In the genomic region with DNA sequence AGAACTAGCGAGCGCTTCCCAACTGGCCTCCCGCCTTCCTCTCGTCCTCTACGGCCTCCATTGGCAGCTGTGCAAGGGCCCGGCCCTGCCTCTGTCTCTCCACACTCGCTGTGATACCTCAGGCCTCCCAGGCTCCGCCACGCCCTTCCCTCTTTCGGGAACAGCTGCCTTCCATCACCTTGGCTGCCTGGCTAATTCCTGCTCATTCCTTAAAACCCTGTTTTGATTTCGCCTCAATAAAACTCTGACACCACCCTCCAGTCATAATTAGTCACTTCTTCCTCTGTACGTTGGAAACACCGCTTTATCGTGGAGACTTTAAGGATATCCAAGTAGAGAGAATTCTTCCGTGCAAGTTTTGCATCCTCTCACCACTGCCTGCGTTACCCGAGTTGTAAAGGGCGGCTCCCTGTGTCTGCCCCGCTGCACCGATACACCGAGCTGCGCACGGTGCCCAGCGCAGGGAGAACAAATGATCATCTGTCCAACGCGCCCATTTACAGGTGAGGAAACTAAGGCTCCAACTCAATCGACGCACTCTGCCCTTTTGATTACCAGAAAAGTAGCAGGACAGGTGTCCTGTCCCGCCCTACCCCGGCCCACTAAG, we compare ENCODE assay signal across 2 cellular contexts.
TF ChIP-seq lines count a peak whose summit lies in the region.

No MANE protein-coding gene starts in this region.

TF ChIP-seq in A549, 52 proteins besides CTCF, POLR2A, EP300 and RAD21 (continued from another document):
- TF ChIP-seq JUN (IDR thresholded peaks at IDR 0.05) (no peak), FOSL2 (IDR thresholded peaks at IDR 0.05) (no peak), FOSL2 (CRISPR knock-in tag; IDR thresholded peaks at IDR 0.05) (0 out of 2 replicates have a peak, but pooled peaks have one; percentile 16), HDAC2 (IDR thresholded peaks at IDR 0.05) (0 out of 2 replicates have a peak, but pooled peaks have one; percentile 78), NPAS2 (CRISPR knock-in tag; IDR thresholded peaks at IDR 0.05; ENCODE audit: borderline replicate concordance) (no peak), EHMT2 (IDR thresholded peaks at IDR 0.05; ENCODE audit: low read depth) (no peak), KDM1A (IDR thresholded peaks at IDR 0.05; ENCODE audit: low read depth) (peak; percentile 93), POLR2AphosphoS2 (conservative IDR thresholded peaks at IDR 0.05; ENCODE audit: low read length) (no peak), CBX2 (IDR thresholded peaks at IDR 0.05; ENCODE audit: borderline replicate concordance, low read depth) (no peak)
- TF ChIP-seq, protein P1, sequence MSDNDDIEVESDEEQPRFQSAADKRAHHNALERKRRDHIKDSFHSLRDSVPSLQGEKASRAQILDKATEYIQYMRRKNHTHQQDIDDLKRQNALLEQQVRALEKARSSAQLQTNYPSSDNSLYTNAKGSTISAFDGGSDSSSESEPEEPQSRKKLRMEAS (IDR thresholded peaks at IDR 0.05), result peak; percentile 30
- TF ChIP-seq, protein P2, sequence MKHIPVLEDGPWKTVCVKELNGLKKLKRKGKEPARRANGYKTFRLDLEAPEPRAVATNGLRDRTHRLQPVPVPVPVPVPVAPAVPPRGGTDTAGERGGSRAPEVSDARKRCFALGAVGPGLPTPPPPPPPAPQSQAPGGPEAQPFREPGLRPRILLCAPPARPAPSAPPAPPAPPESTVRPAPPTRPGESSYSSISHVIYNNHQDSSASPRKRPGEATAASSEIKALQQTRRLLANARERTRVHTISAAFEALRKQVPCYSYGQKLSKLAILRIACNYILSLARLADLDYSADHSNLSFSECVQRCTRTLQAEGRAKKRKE (CRISPR knock-in tag; IDR thresholded peaks at IDR 0.05; ENCODE audit: low read depth), result no peak
- TF ChIP-seq, protein P3, sequence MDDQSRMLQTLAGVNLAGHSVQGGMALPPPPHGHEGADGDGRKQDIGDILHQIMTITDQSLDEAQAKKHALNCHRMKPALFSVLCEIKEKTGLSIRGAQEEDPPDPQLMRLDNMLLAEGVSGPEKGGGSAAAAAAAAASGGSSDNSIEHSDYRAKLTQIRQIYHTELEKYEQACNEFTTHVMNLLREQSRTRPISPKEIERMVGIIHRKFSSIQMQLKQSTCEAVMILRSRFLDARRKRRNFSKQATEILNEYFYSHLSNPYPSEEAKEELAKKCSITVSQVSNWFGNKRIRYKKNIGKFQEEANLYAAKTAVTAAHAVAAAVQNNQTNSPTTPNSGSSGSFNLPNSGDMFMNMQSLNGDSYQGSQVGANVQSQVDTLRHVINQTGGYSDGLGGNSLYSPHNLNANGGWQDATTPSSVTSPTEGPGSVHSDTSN (IDR thresholded peaks at IDR 0.05), result no peak
- TF ChIP-seq, protein P4, sequence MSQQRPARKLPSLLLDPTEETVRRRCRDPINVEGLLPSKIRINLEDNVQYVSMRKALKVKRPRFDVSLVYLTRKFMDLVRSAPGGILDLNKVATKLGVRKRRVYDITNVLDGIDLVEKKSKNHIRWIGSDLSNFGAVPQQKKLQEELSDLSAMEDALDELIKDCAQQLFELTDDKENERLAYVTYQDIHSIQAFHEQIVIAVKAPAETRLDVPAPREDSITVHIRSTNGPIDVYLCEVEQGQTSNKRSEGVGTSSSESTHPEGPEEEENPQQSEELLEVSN (IDR thresholded peaks at IDR 0.05; ENCODE audit: borderline replicate concordance, low read depth), result no peak

TF ChIP-seq in H1, 55 proteins besides CTCF, POLR2A, EP300 and RAD21 (continued from another document):
- TF ChIP-seq, protein P5, sequence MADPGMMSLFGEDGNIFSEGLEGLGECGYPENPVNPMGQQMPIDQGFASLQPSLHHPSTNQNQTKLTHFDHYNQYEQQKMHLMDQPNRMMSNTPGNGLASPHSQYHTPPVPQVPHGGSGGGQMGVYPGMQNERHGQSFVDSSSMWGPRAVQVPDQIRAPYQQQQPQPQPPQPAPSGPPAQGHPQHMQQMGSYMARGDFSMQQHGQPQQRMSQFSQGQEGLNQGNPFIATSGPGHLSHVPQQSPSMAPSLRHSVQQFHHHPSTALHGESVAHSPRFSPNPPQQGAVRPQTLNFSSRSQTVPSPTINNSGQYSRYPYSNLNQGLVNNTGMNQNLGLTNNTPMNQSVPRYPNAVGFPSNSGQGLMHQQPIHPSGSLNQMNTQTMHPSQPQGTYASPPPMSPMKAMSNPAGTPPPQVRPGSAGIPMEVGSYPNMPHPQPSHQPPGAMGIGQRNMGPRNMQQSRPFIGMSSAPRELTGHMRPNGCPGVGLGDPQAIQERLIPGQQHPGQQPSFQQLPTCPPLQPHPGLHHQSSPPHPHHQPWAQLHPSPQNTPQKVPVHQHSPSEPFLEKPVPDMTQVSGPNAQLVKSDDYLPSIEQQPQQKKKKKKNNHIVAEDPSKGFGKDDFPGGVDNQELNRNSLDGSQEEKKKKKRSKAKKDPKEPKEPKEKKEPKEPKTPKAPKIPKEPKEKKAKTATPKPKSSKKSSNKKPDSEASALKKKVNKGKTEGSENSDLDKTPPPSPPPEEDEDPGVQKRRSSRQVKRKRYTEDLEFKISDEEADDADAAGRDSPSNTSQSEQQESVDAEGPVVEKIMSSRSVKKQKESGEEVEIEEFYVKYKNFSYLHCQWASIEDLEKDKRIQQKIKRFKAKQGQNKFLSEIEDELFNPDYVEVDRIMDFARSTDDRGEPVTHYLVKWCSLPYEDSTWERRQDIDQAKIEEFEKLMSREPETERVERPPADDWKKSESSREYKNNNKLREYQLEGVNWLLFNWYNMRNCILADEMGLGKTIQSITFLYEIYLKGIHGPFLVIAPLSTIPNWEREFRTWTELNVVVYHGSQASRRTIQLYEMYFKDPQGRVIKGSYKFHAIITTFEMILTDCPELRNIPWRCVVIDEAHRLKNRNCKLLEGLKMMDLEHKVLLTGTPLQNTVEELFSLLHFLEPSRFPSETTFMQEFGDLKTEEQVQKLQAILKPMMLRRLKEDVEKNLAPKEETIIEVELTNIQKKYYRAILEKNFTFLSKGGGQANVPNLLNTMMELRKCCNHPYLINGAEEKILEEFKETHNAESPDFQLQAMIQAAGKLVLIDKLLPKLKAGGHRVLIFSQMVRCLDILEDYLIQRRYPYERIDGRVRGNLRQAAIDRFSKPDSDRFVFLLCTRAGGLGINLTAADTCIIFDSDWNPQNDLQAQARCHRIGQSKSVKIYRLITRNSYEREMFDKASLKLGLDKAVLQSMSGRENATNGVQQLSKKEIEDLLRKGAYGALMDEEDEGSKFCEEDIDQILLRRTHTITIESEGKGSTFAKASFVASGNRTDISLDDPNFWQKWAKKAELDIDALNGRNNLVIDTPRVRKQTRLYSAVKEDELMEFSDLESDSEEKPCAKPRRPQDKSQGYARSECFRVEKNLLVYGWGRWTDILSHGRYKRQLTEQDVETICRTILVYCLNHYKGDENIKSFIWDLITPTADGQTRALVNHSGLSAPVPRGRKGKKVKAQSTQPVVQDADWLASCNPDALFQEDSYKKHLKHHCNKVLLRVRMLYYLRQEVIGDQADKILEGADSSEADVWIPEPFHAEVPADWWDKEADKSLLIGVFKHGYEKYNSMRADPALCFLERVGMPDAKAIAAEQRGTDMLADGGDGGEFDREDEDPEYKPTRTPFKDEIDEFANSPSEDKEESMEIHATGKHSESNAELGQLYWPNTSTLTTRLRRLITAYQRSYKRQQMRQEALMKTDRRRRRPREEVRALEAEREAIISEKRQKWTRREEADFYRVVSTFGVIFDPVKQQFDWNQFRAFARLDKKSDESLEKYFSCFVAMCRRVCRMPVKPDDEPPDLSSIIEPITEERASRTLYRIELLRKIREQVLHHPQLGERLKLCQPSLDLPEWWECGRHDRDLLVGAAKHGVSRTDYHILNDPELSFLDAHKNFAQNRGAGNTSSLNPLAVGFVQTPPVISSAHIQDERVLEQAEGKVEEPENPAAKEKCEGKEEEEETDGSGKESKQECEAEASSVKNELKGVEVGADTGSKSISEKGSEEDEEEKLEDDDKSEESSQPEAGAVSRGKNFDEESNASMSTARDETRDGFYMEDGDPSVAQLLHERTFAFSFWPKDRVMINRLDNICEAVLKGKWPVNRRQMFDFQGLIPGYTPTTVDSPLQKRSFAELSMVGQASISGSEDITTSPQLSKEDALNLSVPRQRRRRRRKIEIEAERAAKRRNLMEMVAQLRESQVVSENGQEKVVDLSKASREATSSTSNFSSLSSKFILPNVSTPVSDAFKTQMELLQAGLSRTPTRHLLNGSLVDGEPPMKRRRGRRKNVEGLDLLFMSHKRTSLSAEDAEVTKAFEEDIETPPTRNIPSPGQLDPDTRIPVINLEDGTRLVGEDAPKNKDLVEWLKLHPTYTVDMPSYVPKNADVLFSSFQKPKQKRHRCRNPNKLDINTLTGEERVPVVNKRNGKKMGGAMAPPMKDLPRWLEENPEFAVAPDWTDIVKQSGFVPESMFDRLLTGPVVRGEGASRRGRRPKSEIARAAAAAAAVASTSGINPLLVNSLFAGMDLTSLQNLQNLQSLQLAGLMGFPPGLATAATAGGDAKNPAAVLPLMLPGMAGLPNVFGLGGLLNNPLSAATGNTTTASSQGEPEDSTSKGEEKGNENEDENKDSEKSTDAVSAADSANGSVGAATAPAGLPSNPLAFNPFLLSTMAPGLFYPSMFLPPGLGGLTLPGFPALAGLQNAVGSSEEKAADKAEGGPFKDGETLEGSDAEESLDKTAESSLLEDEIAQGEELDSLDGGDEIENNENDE (IDR thresholded peaks at IDR 0.05; ENCODE audit: insufficient replicate concordance, low read length), result no peak
- TF ChIP-seq HDAC2 (IDR thresholded peaks at IDR 0.05; ENCODE audit: borderline replicate concordance in 1 of 2, low read depth in 2 of 2, low read length in 2 of 2) (no peak), ASH2L (IDR thresholded peaks at IDR 0.05; ENCODE audit: low read length) (no peak), SIN3A (conservative IDR thresholded peaks at IDR 0.05 in 1 of 2, IDR thresholded peaks at IDR 0.05 in 1 of 2; ENCODE audit: low read depth in 1 of 2, low read length in 2 of 2) (no peak), NRF1 (IDR thresholded peaks at IDR 0.05; ENCODE audit: low read depth, low read length) (no peak), JUN (IDR thresholded peaks at IDR 0.05; ENCODE audit: low read depth, low read length) (no peak), KDM1A (IDR thresholded peaks at IDR 0.05; ENCODE audit: borderline replicate concordance, low read length) (peak; percentile 86), YY1 (IDR thresholded peaks at IDR 0.05; ENCODE audit: low read depth, low read length) (no peak), SUZ12 (IDR thresholded peaks at IDR 0.05; ENCODE audit: low read length) (peak; percentile 49; the same call in 1 of the 2 replicates), CBX5 (IDR thresholded peaks at IDR 0.05; ENCODE audit: low read depth, low read length) (no peak), SRF (IDR thresholded peaks at IDR 0.05; ENCODE audit: low read depth, low read length) (no peak), EZH2 (IDR thresholded peaks at IDR 0.05; ENCODE audit: low read depth, low read length, severe bottlenecking) (peak; percentile 25), CBX8 (IDR thresholded peaks at IDR 0.05; ENCODE audit: borderline replicate concordance, low read depth, low read length) (no peak)
- TF ChIP-seq, protein P6, sequence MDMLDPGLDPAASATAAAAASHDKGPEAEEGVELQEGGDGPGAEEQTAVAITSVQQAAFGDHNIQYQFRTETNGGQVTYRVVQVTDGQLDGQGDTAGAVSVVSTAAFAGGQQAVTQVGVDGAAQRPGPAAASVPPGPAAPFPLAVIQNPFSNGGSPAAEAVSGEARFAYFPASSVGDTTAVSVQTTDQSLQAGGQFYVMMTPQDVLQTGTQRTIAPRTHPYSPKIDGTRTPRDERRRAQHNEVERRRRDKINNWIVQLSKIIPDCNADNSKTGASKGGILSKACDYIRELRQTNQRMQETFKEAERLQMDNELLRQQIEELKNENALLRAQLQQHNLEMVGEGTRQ (IDR thresholded peaks at IDR 0.05; ENCODE audit: low read length), result no peak
- TF ChIP-seq, protein P1 (IDR thresholded peaks at IDR 0.05), result no peak
